In genomic region chr5:179697108-179697507, GRCh38 we compare ENCODE assay signal across 10 cellular contexts. TPM values are rescaled to one million over a fixed set of nuclear protein-coding genes. Genes with fewer than 3 reads are reported as not detected.
A peak's percentile ranks its signal among the peaks of the same experiment; 100 is the strongest.
DNase-seq lines count a peak whose midpoint lies in the region; ATAC-seq, FAIRE-seq and TF ChIP-seq lines count a peak whose summit lies in the region.
"Had no signal": no experiment of that assay in that cellular context is flagged by ENCODE, and none has a peak within 500 bp of the region (broad histone marks: within the 10 kb centered on the region; RNA-seq: fewer than 3 reads in every experiment).

No MANE protein-coding gene starts in this region.

- H3K4me3 Mint-ChIP-seq in CD4-positive, alpha-beta T cell: peak overlapping the region; percentile 95
- peak overlapping the region; percentile 98 for H3K4me3 Mint-ChIP-seq in neural progenitor cell

- ATAC-seq in CD4-positive, alpha-beta T cell (ENCODE audit: poor library complexity): no peak
- ATAC-seq in IMR-90 (ENCODE audit: low read depth): no peak
- no peak for ATAC-seq in K562
- ATAC-seq in HG02852 (IDR thresholded peaks at IDR 0.05; ENCODE audit: unreplicated experiment): no peak
- no peak for ATAC-seq in HG02840 (IDR thresholded peaks at IDR 0.05; ENCODE audit: low FRiP score, unreplicated experiment)
- no peak for ATAC-seq in HG03378 (IDR thresholded peaks at IDR 0.05; ENCODE audit: unreplicated experiment)

- H2AFZ ChIP-seq in IMR-90 (replicated peaks; ENCODE audit: low read length, poor library complexity) (no peak overlapping the region), K562 (ENCODE audit: low read depth, low read length) (no peak overlapping the region), neural progenitor cell (replicated peaks) (no peak overlapping the region)

- no peak overlapping the region for H3K4ac ChIP-seq in IMR-90 (ENCODE audit: low read depth, low read length)

- TF ChIP-seq EP300 in K562 (IDR thresholded peaks at IDR 0.05; ENCODE audit: low read length): no peak

- H3K4me3 ChIP-seq in IMR-90 (ENCODE audit: insufficient read depth, low read depth, low read length) (no peak overlapping the region), K562 (peak overlapping the region; percentile 86; the same call in 1 of the 2 replicates), neural progenitor cell (no peak overlapping the region)

- H4K20me1 ChIP-seq in IMR-90 (ENCODE audit: insufficient read depth, low read length) (peaks cover 22% of the 10 kb centered on the region), K562 (replicated peaks; ENCODE audit: control insufficient read depth, insufficient read depth, low read length) (peaks cover 5% of the 10 kb centered on the region; the same call in 1 of the 2 replicates), neural progenitor cell (ENCODE audit: low read depth) (peaks cover 15% of the 10 kb centered on the region)

- H2BK5ac ChIP-seq in IMR-90 (ENCODE audit: low read depth, low read length, poor library complexity, severe bottlenecking): no peak overlapping the region

- no peak for TF ChIP-seq CTCF in CD4-positive, alpha-beta T cell (IDR thresholded peaks at IDR 0.05)
- TF ChIP-seq CTCF in IMR-90 (conservative IDR thresholded peaks at IDR 0.05; ENCODE audit: low read depth, low read length) (no peak), K562 (IDR thresholded peaks at IDR 0.05 in 2 of 3, conservative IDR thresholded peaks at IDR 0.05 in 1 of 3; ENCODE audit: insufficient read depth in 2 of 3, low read depth in 1 of 3, low read length in 3 of 3) (no peak), neural progenitor cell (IDR thresholded peaks at IDR 0.05) (no peak)

- no peak overlapping the region for H3K56ac ChIP-seq in IMR-90 (ENCODE audit: extremely low read depth, insufficient read depth, low read length)

- peak overlapping the region in 1 of 2 experiments; percentile 59; a peak in 1 of 4 replicates for H4K8ac ChIP-seq in IMR-90 (ENCODE audit: low read depth in 2 of 2, low read length in 2 of 2)

- H3K18ac ChIP-seq in IMR-90 (ENCODE audit: low read depth, low read length): no peak overlapping the region

- no peaks in the 10 kb centered on the region for H3K9me3 ChIP-seq in CD4-positive, alpha-beta T cell (ENCODE audit: control insufficient read depth, low read length)
- H3K9me3 ChIP-seq in IMR-90 (ENCODE audit: control insufficient read depth, insufficient read depth, low read length) (no peaks in the 10 kb centered on the region), K562 (replicated peaks; ENCODE audit: control insufficient read depth, insufficient read depth, low read depth, low read length) (no peaks in the 10 kb centered on the region), neural progenitor cell (ENCODE audit: low read depth) (no peaks in the 10 kb centered on the region)
- H3K9me3 ChIP-seq: SJCRH30 had no signal

- H3K4me1 Mint-ChIP-seq in CD4-positive, alpha-beta T cell (ENCODE audit: low read depth): peaks cover 42% of the 10 kb centered on the region
- H3K4me1 Mint-ChIP-seq in neural progenitor cell: peaks cover 24% of the 10 kb centered on the region

- peaks cover 13% of the 10 kb centered on the region for H3F3A ChIP-seq in neural progenitor cell (ENCODE audit: low read depth)

- BruUV-seq in IMR-90 (replicated peaks; lab: Mats Ljungman, UMichigan) (no TSS peak), K562 (replicated peaks; lab: Mats Ljungman, UMichigan) (no TSS peak)

- peak overlapping the region; percentile 13; the same call in 1 of the 2 replicates for H4K91ac ChIP-seq in IMR-90 (ENCODE audit: insufficient read depth, low read depth, low read length)

- in situ Hi-C loops in IMR-90 (cut with MboI; ENCODE audit: low sequenced_read_pairs): no loop called here
- in situ Hi-C loops in K562 (cut with MboI): no loop called here

- peaks cover 16 to 26% of the 10 kb centered on the region in 2 experiments for H3K79me1 ChIP-seq in IMR-90 (ENCODE audit: low read depth in 1 of 2, low read length in 2 of 2)

- H2AK5ac ChIP-seq in IMR-90 (ENCODE audit: low read depth, low read length): no peak overlapping the region

- dilution Hi-C loops in IMR-90 (cut with HindIII; ENCODE audit: low sequenced_read_pairs, unreplicated experiment): no loop called here

- TF ChIP-seq POLR2A in IMR-90 (IDR thresholded peaks at IDR 0.05; ENCODE audit: low read depth, low read length) (no peak), K562 (conservative IDR thresholded peaks at IDR 0.05) (no peak)

- no peak for FAIRE-seq in K562 (lab: Jason Lieb, UNC)

- H3K79me2 ChIP-seq in K562 (ENCODE audit: control insufficient read depth, insufficient read depth, low read length): peaks cover 48% of the 10 kb centered on the region
- peaks cover 33% of the 10 kb centered on the region for H3K79me2 ChIP-seq in neural progenitor cell (ENCODE audit: low read depth)

- no peak overlapping the region for H2BK120ac ChIP-seq in IMR-90 (ENCODE audit: low read depth, low read length)

- 100% methylated on average over 1 of the region's 2 CpGs; no CpG with 5 or more reads in 1 of the 2 experiments for WGBS in IMR-90 (ENCODE audit: extremely low coverage in 2 of 2, insufficient read length in 1 of 2), 2 experiments
- WGBS in K562 (ENCODE audit: insufficient coverage, low coverage, missing lambda C conversion rate): 75% methylated on average over 2 of the region's 2 CpGs

- H3K4me1 ChIP-seq in IMR-90 (ENCODE audit: control insufficient read depth, insufficient read depth, low read length) (peaks cover 2% of the 10 kb centered on the region; the same call in 1 of the 2 replicates), K562 (replicated peaks in 1 of 2; ENCODE audit: control insufficient read depth in 2 of 2, insufficient read depth in 2 of 2, low read length in 2 of 2) (peaks cover 16 to 36% of the 10 kb centered on the region in 2 experiments), neural progenitor cell (no peaks in the 10 kb centered on the region)
- H3K4me1 ChIP-seq: SJCRH30 had no signal

- no peak overlapping the region; the same call in 1 of the 2 replicates for H3K23ac ChIP-seq in IMR-90 (ENCODE audit: low read depth, low read length)

- TF ChIP-seq RAD21 in IMR-90 (IDR thresholded peaks at IDR 0.05; ENCODE audit: low read length): no peak
- no peak for TF ChIP-seq RAD21 in K562 (CRISPR knock-in tag; conservative IDR thresholded peaks at IDR 0.05 in 1 of 2, IDR thresholded peaks at IDR 0.05 in 1 of 2)

- no peak overlapping the region for H3K14ac ChIP-seq in IMR-90 (replicated peaks; ENCODE audit: low read depth, low read length)

- H3K9me1 ChIP-seq in IMR-90 (ENCODE audit: insufficient read depth, low read length) (peaks cover 4% of the 10 kb centered on the region; the same call in 1 of the 2 replicates), K562 (ENCODE audit: control insufficient read depth, insufficient read depth, low read length) (no peaks in the 10 kb centered on the region)

- intact Hi-C loops in CD4-positive, alpha-beta T cell (cut with DNase I, micrococcal nuclease): loop anchor here in 1 of 2 experiments (1.0 to 10.0 kb wide), 2 partner anchors 18 to 1072 kb away; partner anchors contain the start of gene CLK4
- intact Hi-C loops in IMR-90 (cut with micrococcal nuclease) (loop anchor here (5.0 kb wide), 2 partner anchors 35 to 75 kb away; partner anchors contain the start of genes HNRNPH1 and MAML1), K562 (cut with micrococcal nuclease) (no loop called here)

- no peak overlapping the region for H2AK9ac ChIP-seq in IMR-90 (replicated peaks; ENCODE audit: low read depth, low read length, poor library complexity)

- no peak overlapping the region for H2BK15ac ChIP-seq in IMR-90 (ENCODE audit: low read depth, low read length)

- H3K36me3 ChIP-seq in IMR-90 (ENCODE audit: control insufficient read depth, insufficient read depth, low read length) (peaks cover 10% of the 10 kb centered on the region), K562 (ENCODE audit: control insufficient read depth, insufficient read depth, low read length) (peaks cover 12% of the 10 kb centered on the region; the same call in 2 of the 3 replicates), neural progenitor cell (no peaks in the 10 kb centered on the region)

- H2BK20ac ChIP-seq in IMR-90 (ENCODE audit: low read depth, low read length): no peak overlapping the region

- H3K27ac ChIP-seq in CD4-positive, alpha-beta T cell (ENCODE audit: low read depth, low read length): peak overlapping the region; percentile 89
- H3K27ac ChIP-seq in IMR-90 (ENCODE audit: insufficient read depth, low read length): no peak overlapping the region
- peak overlapping the region; percentile 98 for H3K27ac ChIP-seq in K562 (ENCODE audit: extremely low read depth, low read depth, low read length)
- H3K27ac ChIP-seq in neural progenitor cell: no peak overlapping the region

- no peaks in the 10 kb centered on the region for H3K9me3 Mint-ChIP-seq in CD4-positive, alpha-beta T cell
- H3K9me3 Mint-ChIP-seq in neural progenitor cell: no peaks in the 10 kb centered on the region

- H3K4me2 ChIP-seq in IMR-90 (ENCODE audit: low read depth, low read length) (no peak overlapping the region), K562 (ENCODE audit: insufficient read depth, low read length) (peak overlapping the region; percentile 88; the same call in 1 of the 2 replicates), neural progenitor cell (no peak overlapping the region)

- DNase-seq in CD4-positive, alpha-beta T cell: no peak
- DNase-seq in IMR-90 (no peak), K562 (ENCODE audit: extremely low read depth in 1 of 4, low spot score in 3 of 4) (no peak), neural progenitor cell (ENCODE audit: low spot score) (no peak), HuH-7 (ENCODE audit: low spot score) (no peak)
- DNase-seq: SJCRH30; stimulated activated CD4-positive, alpha-beta T cell treated with anti-CD3 and anti-CD28 coated beads, Interleukin-4, amount 100 ng/mL, for 1 hour had no signal

- H3K9ac ChIP-seq in IMR-90 (ENCODE audit: low read depth, low read length): no peak overlapping the region
- peak overlapping the region; percentile 69 to 94; a peak in 3 of 4 replicates for H3K9ac ChIP-seq in K562 (ENCODE audit: insufficient read depth in 1 of 2, low read depth in 2 of 2, low read length in 2 of 2)
- H3K9ac ChIP-seq in neural progenitor cell: no peak overlapping the region

- peaks cover 30% of the 10 kb centered on the region for H3K36me3 Mint-ChIP-seq in CD4-positive, alpha-beta T cell (ENCODE audit: low read depth)
- peaks cover 12% of the 10 kb centered on the region for H3K36me3 Mint-ChIP-seq in neural progenitor cell

- no peaks in the 10 kb centered on the region for H3K27me3 Mint-ChIP-seq in CD4-positive, alpha-beta T cell
- peaks cover 6% of the 10 kb centered on the region for H3K27me3 Mint-ChIP-seq in neural progenitor cell (ENCODE audit: insufficient read depth, low read depth)

- CTCF ChIA-PET in CD4-positive, alpha-beta T cell (lab: Charles Lee): interaction anchor here (1.3 kb wide), 1 partner anchor 18 kb away, joined by 4 read pairs; no protein-coding TSS in a partner anchor
- CTCF ChIA-PET in IMR-90 (lab: Yijun Ruan, JAX): interaction anchor here (0.7 kb wide), 1 partner anchor 87 kb away, joined by 3 read pairs; no protein-coding TSS in a partner anchor
- CTCF ChIA-PET in K562 (lab: Yijun Ruan, JAX; ENCODE audit: low intra/inter-chr PET ratio): no interaction called here

- POLR2A ChIA-PET in CD4-positive, alpha-beta T cell (lab: Charles Lee): interaction anchor here (0.6 to 2.7 kb wide), 4 partner anchors 18 to 124 kb away, joined by 3 to 22 read pairs (median 18); partner anchors contain the start of genes HNRNPH1, MAML1 and SQSTM1
- POLR2A ChIA-PET in IMR-90 (lab: Charles Lee; ENCODE audit: unreplicated experiment) (no interaction called here), K562 (lab: Yijun Ruan, JAX) (interaction anchor here (0.6 to 2.0 kb wide), 6 partner anchors 15 to 202 kb away, joined by 3 to 5 read pairs (median 4); partner anchors contain the start of gene HNRNPH1)

- H3K27me3 ChIP-seq in CD4-positive, alpha-beta T cell (ENCODE audit: control insufficient read depth, insufficient read depth, low read length): no peaks in the 10 kb centered on the region
- H3K27me3 ChIP-seq in IMR-90 (ENCODE audit: control insufficient read depth, insufficient read depth, low read length) (no peaks in the 10 kb centered on the region), K562 (ENCODE audit: control insufficient read depth in 2 of 2, insufficient read depth in 2 of 2, low read length in 2 of 2) (no peaks in the 10 kb centered on the region), neural progenitor cell (no peaks in the 10 kb centered on the region)
- H3K27me3 ChIP-seq: SJCRH30 had no signal

- H3K27ac Mint-ChIP-seq in CD4-positive, alpha-beta T cell: peak overlapping the region; percentile 98
- no peak overlapping the region for H3K27ac Mint-ChIP-seq in neural progenitor cell

- no peak overlapping the region for H4K5ac ChIP-seq in IMR-90 (ENCODE audit: low read depth, low read length)

RNA-seq across cellular contexts. Expression of gene CANX, which starts 1.7 kb away (rescaled TPM):
- 100 to 1,000 TPM; 150 to 152 TPM for total RNA-seq in CD4-positive, alpha-beta T cell
- 345 and 552 TPM in 2 replicates for total RNA-seq in IMR-90 (2012; rRNA removed)
- 216 and 233 TPM in 2 replicates for polyA plus RNA-seq in IMR-90 (2012; rRNA removed)
- polyA plus RNA-seq in IMR-90 (2012; cell fraction: cytosol; rRNA removed): 37.1 and 61.3 TPM in 2 replicates
- 10.6 and 62.2 TPM in 2 replicates for polyA plus RNA-seq in IMR-90 (2012; cell fraction: nucleus; rRNA removed; ENCODE audit: low replicate concordance)
- 595 and 1,063 TPM in 2 replicates for total RNA-seq in K562 (2011; cell fraction: chromatin; rRNA removed; ENCODE audit: low replicate concordance)
- 470 and 588 TPM in 2 replicates for total RNA-seq in K562 (2011; cell fraction: nucleolus; rRNA removed)
- 726 and 1,081 TPM in 2 replicates for total RNA-seq in K562 (2011; cell fraction: nucleoplasm; rRNA removed)
- total RNA-seq in K562 (2014; rRNA removed): 353 and 366 TPM in 2 replicates
- total RNA-seq in K562 (2014; rRNA removed; fragmentation: Illumina TruSeq; extraction: Trizol): 589 and 672 TPM in 2 replicates
- total RNA-seq in K562 (2015; rRNA removed; fragmentation: Illumina TruSeq; extraction: Trizol): 630 and 666 TPM in 2 replicates
- total RNA-seq in K562 (2021): 707 and 758 TPM in 2 replicates
- 893 and 901 TPM in 2 replicates for polyA plus RNA-seq in K562 (2011; rRNA removed)
- polyA plus RNA-seq in K562 (2011; cell fraction: cytosol; rRNA removed): 80.1 and 207 TPM in 2 replicates
- 205 and 280 TPM in 2 replicates for polyA plus RNA-seq in K562 (2011; cell fraction: nucleus; rRNA removed)
- polyA plus RNA-seq in K562 (2012): 481 and 714 TPM in 2 replicates
- polyA plus RNA-seq in K562 (2014; fragmentation: Illumina TruSeq; extraction: Trizol): 483 and 593 TPM in 2 replicates
- polyA plus RNA-seq in K562 (2014; fragmentation: Nextera tagmentation; extraction: Ambion mirVana): 100 to 1,000 TPM; 155 to 221 TPM
- 402 and 423 TPM in 2 replicates for polyA plus RNA-seq in K562 (2014; rRNA removed)
- 1,009 and 1,166 TPM in 2 replicates for polyA minus RNA-seq in K562 (2011; rRNA and poly(A)+ RNA removed)
- 646 and 729 TPM in 2 replicates for polyA minus RNA-seq in K562 (2011; cell fraction: cytosol; rRNA and poly(A)+ RNA removed)
- polyA minus RNA-seq in K562 (2011; cell fraction: nucleus; rRNA and poly(A)+ RNA removed): 57.6 and 190 TPM in 2 replicates
- 301 and 403 TPM in 2 replicates for total RNA-seq in neural progenitor cell (ENCODE audit: low replicate concordance)

RNA-seq across cellular contexts. Expression of gene CBY3, which starts 16.3 kb away (rescaled TPM):
- total RNA-seq in CD4-positive, alpha-beta T cell: under 1 TPM; 0.36 to 0.64 TPM
- total RNA-seq in IMR-90 (2012; rRNA removed): 0.18 TPM in 1 of 2 replicates, not detected in the other
- not detected in 2 replicates for polyA plus RNA-seq in IMR-90 (2012; rRNA removed)
- not detected in 2 replicates for polyA plus RNA-seq in IMR-90 (2012; cell fraction: cytosol; rRNA removed)
- polyA plus RNA-seq in IMR-90 (2012; cell fraction: nucleus; rRNA removed; ENCODE audit: low replicate concordance): not detected in 2 replicates
- not detected in 2 replicates for total RNA-seq in K562 (2011; cell fraction: chromatin; rRNA removed; ENCODE audit: low replicate concordance)
- not detected in 2 replicates for total RNA-seq in K562 (2011; cell fraction: nucleolus; rRNA removed)
- not detected in 2 replicates for total RNA-seq in K562 (2011; cell fraction: nucleoplasm; rRNA removed)
- not detected in 2 replicates for total RNA-seq in K562 (2014; rRNA removed)
- not detected in 2 replicates for total RNA-seq in K562 (2014; rRNA removed; fragmentation: Illumina TruSeq; extraction: Trizol)
- not detected in 2 replicates for total RNA-seq in K562 (2015; rRNA removed; fragmentation: Illumina TruSeq; extraction: Trizol)
- not detected in 2 replicates for total RNA-seq in K562 (2021)
- not detected in 2 replicates for polyA plus RNA-seq in K562 (2011; rRNA removed)
- polyA plus RNA-seq in K562 (2011; cell fraction: cytosol; rRNA removed): not detected in 2 replicates
- 0.32 TPM in 1 of 2 replicates, not detected in the other for polyA plus RNA-seq in K562 (2011; cell fraction: nucleus; rRNA removed)
- polyA plus RNA-seq in K562 (2012): 0.10 and 0.22 TPM in 2 replicates
- polyA plus RNA-seq in K562 (2014; fragmentation: Illumina TruSeq; extraction: Trizol): not detected in 2 replicates
- polyA plus RNA-seq in K562 (2014; fragmentation: Nextera tagmentation; extraction: Ambion mirVana): not detected
- not detected in 2 replicates for polyA plus RNA-seq in K562 (2014; rRNA removed)
- not detected in 2 replicates for polyA minus RNA-seq in K562 (2011; rRNA and poly(A)+ RNA removed)
- polyA minus RNA-seq in K562 (2011; cell fraction: cytosol; rRNA and poly(A)+ RNA removed): not detected in 2 replicates
- polyA minus RNA-seq in K562 (2011; cell fraction: nucleus; rRNA and poly(A)+ RNA removed): 0.44 TPM in 1 of 2 replicates, not detected in the other
- total RNA-seq in neural progenitor cell (ENCODE audit: low replicate concordance): not detected in 2 replicates
- total RNA-seq: SJCRH30 had no signal

RNA-seq across cellular contexts. Expression of gene MAML1, which starts 35.5 kb away (rescaled TPM):
- 10 to 100 TPM; 21.8 to 22.2 TPM for total RNA-seq in CD4-positive, alpha-beta T cell
- total RNA-seq in IMR-90 (2012; rRNA removed): 4.7 TPM in 2 replicates
- polyA plus RNA-seq in IMR-90 (2012; rRNA removed): 10.2 and 20.4 TPM in 2 replicates
- 4.5 and 7.3 TPM in 2 replicates for polyA plus RNA-seq in IMR-90 (2012; cell fraction: cytosol; rRNA removed)
- 13.3 and 15.0 TPM in 2 replicates for polyA plus RNA-seq in IMR-90 (2012; cell fraction: nucleus; rRNA removed; ENCODE audit: low replicate concordance)
- total RNA-seq in K562 (2011; cell fraction: chromatin; rRNA removed; ENCODE audit: low replicate concordance): 22.0 and 30.3 TPM in 2 replicates
- 14.2 and 15.8 TPM in 2 replicates for total RNA-seq in K562 (2011; cell fraction: nucleolus; rRNA removed)
- 18.6 and 22.0 TPM in 2 replicates for total RNA-seq in K562 (2011; cell fraction: nucleoplasm; rRNA removed)
- 7.0 and 9.4 TPM in 2 replicates for total RNA-seq in K562 (2014; rRNA removed)
- 4.8 and 4.9 TPM in 2 replicates for total RNA-seq in K562 (2014; rRNA removed; fragmentation: Illumina TruSeq; extraction: Trizol)
- 7.0 and 7.5 TPM in 2 replicates for total RNA-seq in K562 (2015; rRNA removed; fragmentation: Illumina TruSeq; extraction: Trizol)
- total RNA-seq in K562 (2021): 16.1 and 18.4 TPM in 2 replicates
- polyA plus RNA-seq in K562 (2011; rRNA removed): 4.3 and 8.2 TPM in 2 replicates
- 5.1 and 5.6 TPM in 2 replicates for polyA plus RNA-seq in K562 (2011; cell fraction: cytosol; rRNA removed)
- polyA plus RNA-seq in K562 (2011; cell fraction: nucleus; rRNA removed): 11.5 and 16.9 TPM in 2 replicates
- polyA plus RNA-seq in K562 (2012): 10.7 and 12.1 TPM in 2 replicates
- polyA plus RNA-seq in K562 (2014; fragmentation: Illumina TruSeq; extraction: Trizol): 12.7 and 13.4 TPM in 2 replicates
- polyA plus RNA-seq in K562 (2014; fragmentation: Nextera tagmentation; extraction: Ambion mirVana): under 1 TPM; 0.32 to 0.45 TPM
- 10.1 and 10.6 TPM in 2 replicates for polyA plus RNA-seq in K562 (2014; rRNA removed)
- 3.5 and 4.2 TPM in 2 replicates for polyA minus RNA-seq in K562 (2011; rRNA and poly(A)+ RNA removed)
- polyA minus RNA-seq in K562 (2011; cell fraction: cytosol; rRNA and poly(A)+ RNA removed): 11.2 and 12.8 TPM in 2 replicates
- polyA minus RNA-seq in K562 (2011; cell fraction: nucleus; rRNA and poly(A)+ RNA removed): 6.6 and 7.6 TPM in 2 replicates
- total RNA-seq in neural progenitor cell (ENCODE audit: low replicate concordance): 29.1 and 30.7 TPM in 2 replicates

Comparison
In these comparisons a context has a peak if more than half of its experiments do, and no peak if none do; other contexts are left out.
1. H3K27ac ChIP-seq: peak in CD4-positive, alpha-beta T cell (single experiment) and K562 (single experiment); none in IMR-90 (single experiment) and neural progenitor cell (single experiment).
2. H3K9ac ChIP-seq: peak in K562 (2 of 2); none in IMR-90 (single experiment) and neural progenitor cell (single experiment).